ENCODE assay signal across 10 cellular contexts in genomic region chr5:76953551-76954382, GRCh38. TPM values are rescaled to one million over a fixed set of nuclear protein-coding genes. Genes with fewer than 3 reads are reported as not detected.
DNase-seq lines count a peak whose midpoint lies in the region; ATAC-seq and TF ChIP-seq lines count a peak whose summit lies in the region.
"Had no signal": no experiment of that assay in that cellular context is flagged by ENCODE, and none has a peak within 500 bp of the region (broad histone marks: within the 10 kb centered on the region; RNA-seq: fewer than 3 reads in every experiment).

No MANE protein-coding gene starts in this region.

- peak overlapping the region; percentile 64 to 78 (median 75) for H3K4me3 Mint-ChIP-seq in brain
- H3K4me3 Mint-ChIP-seq: central memory CD8-positive, alpha-beta T cell had no signal

- intact Hi-C loops in spleen (cut with DNase I; ENCODE audit: low total_unique reads), result loop anchor here (2.0 kb wide), 1 partner anchor 77 kb away; no protein-coding TSS in a partner anchor

- peaks cover 0 to 2% (median 0%) of the 10 kb centered on the region in 5 experiments for H3K9me3 Mint-ChIP-seq in brain
- H3K9me3 Mint-ChIP-seq: central memory CD8-positive, alpha-beta T cell had no signal

- H3K27ac ChIP-seq in spleen, result peak overlapping the region; percentile 35 to 83 (median 78)

- H3K27ac Mint-ChIP-seq in brain, result no peak overlapping the region

- H3K4me1 Mint-ChIP-seq in brain, result peaks cover 8% of the 10 kb centered on the region

- H3K27me3 Mint-ChIP-seq in brain, result peaks cover 67% of the 10 kb centered on the region

- no peaks in the 10 kb centered on the region for H3K9me3 ChIP-seq in spleen

- ATAC-seq in GM19452 (IDR thresholded peaks at IDR 0.05; ENCODE audit: unreplicated experiment) (no peak), GM19324 (IDR thresholded peaks at IDR 0.05; ENCODE audit: low FRiP score, unreplicated experiment) (no peak), HG03159 (IDR thresholded peaks at IDR 0.05; ENCODE audit: unreplicated experiment) (no peak)

- TF ChIP-seq CTCF in brain (conservative IDR thresholded peaks at IDR 0.05), result no peak
- TF ChIP-seq CTCF in spleen (IDR thresholded peaks at IDR 0.05 in 8 of 11, conservative IDR thresholded peaks at IDR 0.05 in 3 of 11), result no peak

- peak; percentile 12 for DNase-seq in LHCN-M2 (ENCODE audit: low read depth)
- DNase-seq in islet precursor cell, result peak; percentile 61
- peak; percentile 76 for DNase-seq in spleen
- DNase-seq in pons (ENCODE audit: low spot score), result no peak
- DNase-seq: KG1 had no signal

- peak overlapping the region; percentile 38 to 74 (median 50) for H3K4me3 ChIP-seq in spleen

- no peaks in the 10 kb centered on the region for H3K36me3 ChIP-seq in spleen

- peaks cover 5 to 43% (median 24%) of the 10 kb centered on the region in 6 donors for H3K4me1 ChIP-seq in spleen

- WGBS in spleen, 5 donors, result 1 to 5% (median 2%) methylated on average over 29 to 81 of the region's 81 CpGs

- H3K27me3 ChIP-seq in spleen (replicated peaks in 1 of 7), result peaks cover 0 to 48% (median 23%) of the 10 kb centered on the region in 7 donors

- no peaks in the 10 kb centered on the region for H3K36me3 Mint-ChIP-seq in brain

- no peak for TF ChIP-seq POLR2A in spleen (IDR thresholded peaks at IDR 0.05)

RNA-seq across cellular contexts. Expression of gene CRHBP, which starts 0.9 kb away (rescaled TPM):
- 0.13 TPM in 1 of 2 replicates, not detected in the other for total RNA-seq in LHCN-M2 (2014; rRNA removed)
- not detected for polyA plus RNA-seq in LHCN-M2 (2012)
- polyA plus RNA-seq in brain (ENCODE audit: insufficient read depth, low read depth, low replicate concordance), result 2.2 TPM
- total RNA-seq in spleen, result 100 to 1,000 TPM in 3 of 7 donors, 10 to 100 TPM in 4; 21.5 to 147 (median 98.5) TPM
- 10 to 100 TPM in 2 of 3 donors, 1 to 10 TPM in 1; 8.7 to 45.4 (median 17.2) TPM for polyA plus RNA-seq in spleen

Comparison
In these comparisons a context has a peak if more than half of its experiments do, and no peak if none do; other contexts are left out.
1. RNA of gene CRHBP, which starts 0.9 kb away (total RNA-seq): 21.5 to 147 TPM in spleen; 0.13 TPM in LHCN-M2; every median in the first group is over 10 times any median in the second.